ENCODE assay signal across 16 cellular contexts in the genomic region with DNA sequence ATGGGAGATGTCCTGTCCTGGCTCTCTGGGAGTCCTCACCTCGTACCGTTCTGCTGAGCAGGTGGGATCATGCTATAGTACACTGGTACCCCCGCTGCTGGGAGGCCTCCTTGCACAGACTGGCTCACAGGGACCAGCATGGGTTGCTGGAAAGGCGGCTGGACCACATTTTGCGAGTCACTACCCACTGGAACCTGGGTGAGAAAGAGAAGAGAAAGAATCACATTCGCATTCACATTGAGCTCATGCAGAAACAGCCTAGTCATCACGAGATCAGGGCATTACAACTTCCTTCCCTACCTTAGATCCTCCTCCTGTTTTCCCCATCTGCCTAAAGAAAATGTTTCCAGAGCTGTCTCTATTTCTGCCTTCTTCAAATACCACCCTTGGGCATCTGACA. TPM values are rescaled to one million over a fixed set of nuclear protein-coding genes. Genes with fewer than 3 reads are reported as not detected.
DNase-seq lines count a peak whose midpoint lies in the region; ATAC-seq and TF ChIP-seq lines count a peak whose summit lies in the region.
"Had no signal": no experiment of that assay in that cellular context is flagged by ENCODE, and none has a peak within 500 bp of the region (broad histone marks: within the 10 kb centered on the region; RNA-seq: fewer than 3 reads in every experiment).

No MANE protein-coding gene starts in this region.

- H3K27me3 Mint-ChIP-seq in effector memory CD8-positive, alpha-beta T cell = no peaks in the 10 kb centered on the region

- DNase-seq in activated T-cell treated with anti-CD3 and anti-CD28 coated beads for 48 hours (ENCODE audit: low read depth) (peak; percentile 47), activated T-cell treated with anti-CD3 and anti-CD28 coated beads for 4 hours (no peak), NB4 (ENCODE audit: low read depth) (peak; percentile 21), mucosa of gallbladder (ENCODE audit: low spot score) (no peak)
- no peak for DNase-seq in effector memory CD8-positive, alpha-beta T cell
- no peak for DNase-seq in stimulated activated effector memory CD8-positive, alpha-beta T cell treated with anti-CD3 and anti-CD28 coated beads, Interleukin-12 subunit alpha, Interleukin-12 subunit beta, amount 100 ng/mL, for 72 hours (ENCODE audit: low spot score in 2 of 2)
- DNase-seq: BE2C, hippocampal formation, NCI-H1694, ovary, SK-N-SH had no signal

- H3K4me1 Mint-ChIP-seq in effector memory CD8-positive, alpha-beta T cell (ENCODE audit: low read depth in 2 of 2) = peaks cover 2 to 5% of the 10 kb centered on the region in 2 donors
- peaks cover 16% of the 10 kb centered on the region for H3K4me1 Mint-ChIP-seq in stimulated activated effector memory CD8-positive, alpha-beta T cell treated with anti-CD3 and anti-CD28 coated beads, Interleukin-12 subunit alpha, Interleukin-12 subunit beta, amount 100 ng/mL, for 72 hours

- no peak overlapping the region for H3K4me3 Mint-ChIP-seq in effector memory CD8-positive, alpha-beta T cell
- H3K4me3 Mint-ChIP-seq in stimulated activated effector memory CD8-positive, alpha-beta T cell treated with anti-CD3 and anti-CD28 coated beads, Interleukin-12 subunit alpha, Interleukin-12 subunit beta, amount 100 ng/mL, for 72 hours = no peak overlapping the region

- peaks cover 70% of the 10 kb centered on the region for H3K36me3 Mint-ChIP-seq in effector memory CD8-positive, alpha-beta T cell (ENCODE audit: insufficient read depth)
- H3K36me3 Mint-ChIP-seq in stimulated activated effector memory CD8-positive, alpha-beta T cell treated with anti-CD3 and anti-CD28 coated beads, Interleukin-12 subunit alpha, Interleukin-12 subunit beta, amount 100 ng/mL, for 72 hours = peaks cover 88% of the 10 kb centered on the region

- no peak overlapping the region for H3K4me3 ChIP-seq in NB4 (ENCODE audit: low read depth, low read length)
- H3K4me3 ChIP-seq: ascending aorta, lung, ovary had no signal

- peak overlapping the region; percentile 12 to 31 for H3K27ac Mint-ChIP-seq in effector memory CD8-positive, alpha-beta T cell
- peak overlapping the region; percentile 86 for H3K27ac Mint-ChIP-seq in stimulated activated effector memory CD8-positive, alpha-beta T cell treated with anti-CD3 and anti-CD28 coated beads, Interleukin-12 subunit alpha, Interleukin-12 subunit beta, amount 100 ng/mL, for 72 hours

- TF ChIP-seq POLR2A in NB4 (IDR thresholded peaks at IDR 0.05; ENCODE audit: extremely low read depth, insufficient read length) = no peak

- ATAC-seq in effector memory CD8-positive, alpha-beta T cell (replicated peaks) = no peak
- ATAC-seq in stimulated activated effector memory CD8-positive, alpha-beta T cell treated with anti-CD3 and anti-CD28 coated beads, Interleukin-12 subunit alpha, Interleukin-12 subunit beta, amount 100 ng/mL, for 72 hours = peak; percentile 89
- ATAC-seq in GM18907 (IDR thresholded peaks at IDR 0.05; ENCODE audit: unreplicated experiment) (no peak), esophagus mucosa (no peak)
- ATAC-seq: HCT116 had no signal

- TF ChIP-seq CTCF in NB4 (IDR thresholded peaks at IDR 0.05; ENCODE audit: low read depth, low read length) = no peak

- H3K9me3 Mint-ChIP-seq in effector memory CD8-positive, alpha-beta T cell = no peaks in the 10 kb centered on the region
- no peaks in the 10 kb centered on the region for H3K9me3 Mint-ChIP-seq in stimulated activated effector memory CD8-positive, alpha-beta T cell treated with anti-CD3 and anti-CD28 coated beads, Interleukin-12 subunit alpha, Interleukin-12 subunit beta, amount 100 ng/mL, for 72 hours

RNA-seq across cellular contexts. Expression of a gene that starts 17.3 kb away (rescaled TPM):
- total RNA-seq in mucosa of gallbladder (3.6 TPM), esophagus mucosa (1.1 TPM)
- total RNA-seq: ascending aorta had no signal

RNA-seq across cellular contexts. Expression of a gene that starts 38.8 kb away (rescaled TPM):
- 65.1 TPM for total RNA-seq in mucosa of gallbladder
- 126 TPM for total RNA-seq in esophagus mucosa

RNA-seq across cellular contexts. Expression of a gene that starts 51.7 kb away (rescaled TPM):
- total RNA-seq in mucosa of gallbladder = 0.83 TPM
- 6.7 TPM for total RNA-seq in esophagus mucosa
- total RNA-seq: ascending aorta had no signal

Comparison
In these comparisons a context has a peak if more than half of its experiments do, and no peak if none do; other contexts are left out.
1. DNase-seq: peak in activated T-cell treated with anti-CD3 and anti-CD28 coated beads for 48 hours (single experiment) and NB4 (single experiment); none in activated T-cell treated with anti-CD3 and anti-CD28 coated beads for 4 hours (single experiment), effector memory CD8-positive, alpha-beta T cell (0 of 3), stimulated activated effector memory CD8-positive, alpha-beta T cell treated with anti-CD3 and anti-CD28 coated beads, Interleukin-12 subunit alpha, Interleukin-12 subunit beta, amount 100 ng/mL, for 72 hours (0 of 2) and mucosa of gallbladder (single experiment).